In genomic region chr2:48232351-48232750, GRCh38 we compare ENCODE assay signal across 16 cellular contexts.
DNase-seq lines count a peak whose midpoint lies in the region; ATAC-seq and TF ChIP-seq lines count a peak whose summit lies in the region.
"Had no signal": no experiment of that assay in that cellular context is flagged by ENCODE, and none has a peak within 500 bp of the region (broad histone marks: within the 10 kb centered on the region; RNA-seq: fewer than 3 reads in every experiment).

No MANE protein-coding gene starts in this region.

- H3K36me3 ChIP-seq in IMR-90 (ENCODE audit: control insufficient read depth, insufficient read depth, low read length) (no peaks in the 10 kb centered on the region), osteoblast (ENCODE audit: insufficient read depth, low read length) (no peaks in the 10 kb centered on the region)

- DNase-seq in IMR-90 (no peak), T-helper 17 cell (no peak), epithelial cell of prostate (ENCODE audit: low read depth, low spot score) (peak; percentile 92), osteoblast (ENCODE audit: insufficient read length, low spot score, missing footprints) (no peak), left lobe of liver (ENCODE audit: low spot score) (no peak), dermis blood vessel endothelial cell (no peak)
- DNase-seq in activated effector memory CD4-positive, alpha-beta T cell treated with anti-CD3 and anti-CD28 coated beads, Interleukin-2, amount 50 U/mL, for 16 hours: no peak
- DNase-seq: C1 segment of cervical spinal cord; Calu3; CD4-positive, alpha-beta T cell; DMS 273 treated with DMSO at 0.1 percent for 48 hours; HCEC 1CT; HFFc6 had no signal

- H3K27me3 Mint-ChIP-seq in T-helper 17 cell: no peaks in the 10 kb centered on the region
- H3K27me3 Mint-ChIP-seq: B cell; CD4-positive, alpha-beta T cell had no signal

- TF ChIP-seq CTCF in IMR-90 (conservative IDR thresholded peaks at IDR 0.05; ENCODE audit: low read depth, low read length): no peak
- TF ChIP-seq CTCF in osteoblast (IDR thresholded peaks at IDR 0.05; ENCODE audit: extremely low read depth, low read depth, low read length): no peak

- no peaks in the 10 kb centered on the region for H3K36me3 Mint-ChIP-seq in T-helper 17 cell (ENCODE audit: low read depth)

- intact Hi-C loops in IMR-90 (cut with micrococcal nuclease): no loop called here

- dilution Hi-C loops in IMR-90 (cut with HindIII; ENCODE audit: low sequenced_read_pairs, unreplicated experiment): no loop called here

- H3K4ac ChIP-seq in IMR-90 (ENCODE audit: low read depth, low read length): no peak overlapping the region

- no peak overlapping the region for H3K14ac ChIP-seq in IMR-90 (replicated peaks; ENCODE audit: low read depth, low read length)

- H3K56ac ChIP-seq in IMR-90 (ENCODE audit: extremely low read depth, insufficient read depth, low read length): no peak overlapping the region

- no peak for TF ChIP-seq RAD21 in IMR-90 (IDR thresholded peaks at IDR 0.05; ENCODE audit: low read length)

- no peaks in the 10 kb centered on the region for H3K9me1 ChIP-seq in IMR-90 (ENCODE audit: insufficient read depth, low read length)

- H2BK20ac ChIP-seq in IMR-90 (ENCODE audit: low read depth, low read length): no peak overlapping the region

- no peak overlapping the region for H2AK9ac ChIP-seq in IMR-90 (replicated peaks; ENCODE audit: low read depth, low read length, poor library complexity)

- 100% methylated on average over 1 of the region's 6 CpGs; no CpG with 5 or more reads in 1 of the 2 experiments for WGBS in IMR-90 (ENCODE audit: extremely low coverage in 2 of 2, insufficient read length in 1 of 2), 2 experiments

- no peak overlapping the region for H2BK5ac ChIP-seq in IMR-90 (ENCODE audit: low read depth, low read length, poor library complexity, severe bottlenecking)

- POLR2A ChIA-PET in IMR-90 (lab: Charles Lee; ENCODE audit: unreplicated experiment): no interaction called here

- BruUV-seq in IMR-90 (replicated peaks; lab: Mats Ljungman, UMichigan): no TSS peak

- no peak overlapping the region for H4K8ac ChIP-seq in IMR-90 (ENCODE audit: low read depth in 2 of 2, low read length in 2 of 2)

- TF ChIP-seq POLR2A in IMR-90 (IDR thresholded peaks at IDR 0.05; ENCODE audit: low read depth, low read length): no peak

- H3K4me1 Mint-ChIP-seq in T-helper 17 cell: peaks cover 9% of the 10 kb centered on the region

- H3K23ac ChIP-seq in IMR-90 (ENCODE audit: low read depth, low read length): no peak overlapping the region

- no peak overlapping the region for H2AK5ac ChIP-seq in IMR-90 (ENCODE audit: low read depth, low read length)

- no peak overlapping the region for H2BK15ac ChIP-seq in IMR-90 (ENCODE audit: low read depth, low read length)

- H3K9ac ChIP-seq in IMR-90 (ENCODE audit: low read depth, low read length): no peak overlapping the region

- ATAC-seq in IMR-90 (ENCODE audit: low read depth) (no peak), T-helper 17 cell (no peak), left lobe of liver (no peak)

- H3K27me3 ChIP-seq in IMR-90 (ENCODE audit: control insufficient read depth, insufficient read depth, low read length): no peaks in the 10 kb centered on the region; the same call in 1 of the 2 replicates
- H3K27me3 ChIP-seq in osteoblast (ENCODE audit: insufficient read depth, low read length): no peaks in the 10 kb centered on the region

- no peak overlapping the region for H3K4me3 Mint-ChIP-seq in T-helper 17 cell
- H3K4me3 Mint-ChIP-seq: B cell; CD4-positive, alpha-beta T cell; HFFc6 had no signal

- H3K79me1 ChIP-seq in IMR-90 (ENCODE audit: low read depth in 1 of 2, low read length in 2 of 2): no peaks in the 10 kb centered on the region

- H3K4me3 ChIP-seq in IMR-90 (ENCODE audit: insufficient read depth, low read depth, low read length) (no peak overlapping the region), osteoblast (ENCODE audit: insufficient read depth, low read length) (no peak overlapping the region)
- H3K4me3 ChIP-seq: GM12878 had no signal

- H3K4me2 ChIP-seq in IMR-90 (ENCODE audit: low read depth, low read length) (no peak overlapping the region), osteoblast (ENCODE audit: insufficient read depth, low read length) (no peak overlapping the region)

- H3K18ac ChIP-seq in IMR-90 (ENCODE audit: low read depth, low read length): no peak overlapping the region

- H4K5ac ChIP-seq in IMR-90 (ENCODE audit: low read depth, low read length): no peak overlapping the region

- H3K9me3 ChIP-seq in IMR-90 (ENCODE audit: control insufficient read depth, insufficient read depth, low read length) (no peaks in the 10 kb centered on the region), T-helper 17 cell (ENCODE audit: control insufficient read depth, low read length, poor library complexity, severe bottlenecking) (no peaks in the 10 kb centered on the region), osteoblast (ENCODE audit: low read depth, low read length) (no peaks in the 10 kb centered on the region)

- peak overlapping the region; percentile 66 for H3K27ac Mint-ChIP-seq in T-helper 17 cell
- H3K27ac Mint-ChIP-seq: B cell; CD4-positive, alpha-beta T cell; HFFc6 had no signal

- peak overlapping the region; percentile 49 for H2AFZ ChIP-seq in IMR-90 (replicated peaks; ENCODE audit: low read length, poor library complexity)
- H2AFZ ChIP-seq in osteoblast (ENCODE audit: low read length): peak overlapping the region; percentile 37

- H3K27ac ChIP-seq in IMR-90 (ENCODE audit: insufficient read depth, low read length): no peak overlapping the region
- peak overlapping the region; percentile 88 for H3K27ac ChIP-seq in epithelial cell of prostate
- H3K27ac ChIP-seq in osteoblast (ENCODE audit: low read depth, low read length): no peak overlapping the region
- H3K27ac ChIP-seq: HL-60 had no signal

- no peaks in the 10 kb centered on the region for H4K20me1 ChIP-seq in IMR-90 (ENCODE audit: insufficient read depth, low read length)
- H4K20me1 ChIP-seq in osteoblast (ENCODE audit: insufficient read depth, low read length): no peaks in the 10 kb centered on the region

- H2BK120ac ChIP-seq in IMR-90 (ENCODE audit: low read depth, low read length): no peak overlapping the region

- CTCF ChIA-PET in IMR-90 (lab: Yijun Ruan, JAX): no interaction called here

- H3K4me1 ChIP-seq in IMR-90 (ENCODE audit: control insufficient read depth, insufficient read depth, low read length) (no peaks in the 10 kb centered on the region), osteoblast (ENCODE audit: insufficient read depth, low read length) (no peaks in the 10 kb centered on the region)

- no peaks in the 10 kb centered on the region for H3K79me2 ChIP-seq in osteoblast (ENCODE audit: insufficient read depth, low read length)

- in situ Hi-C loops in IMR-90 (cut with MboI; ENCODE audit: low sequenced_read_pairs): no loop called here

- no peak overlapping the region for H4K91ac ChIP-seq in IMR-90 (ENCODE audit: insufficient read depth, low read depth, low read length)

TF ChIP-seq in IMR-90, 13 proteins besides CTCF, POLR2A, EP300 and RAD21:
- TF ChIP-seq MAFK (IDR thresholded peaks at IDR 0.05; ENCODE audit: low read depth, low read length) (no peak), MAZ (IDR thresholded peaks at IDR 0.05; ENCODE audit: borderline replicate concordance, low read depth, low read length) (no peak), MXI1 (IDR thresholded peaks at IDR 0.05; ENCODE audit: borderline replicate concordance, low read depth, low read length) (no peak), SMC3 (IDR thresholded peaks at IDR 0.05; ENCODE audit: low read depth, low read length) (no peak), CHD1 (IDR thresholded peaks at IDR 0.05; ENCODE audit: low read depth, low read length) (no peak), FOS (IDR thresholded peaks at IDR 0.05; ENCODE audit: low read depth, low read length) (no peak), RCOR1 (IDR thresholded peaks at IDR 0.05; ENCODE audit: insufficient replicate concordance, low read length) (no peak), RFX5 (IDR thresholded peaks at IDR 0.05; ENCODE audit: low read depth, low read length) (no peak), CEBPB (IDR thresholded peaks at IDR 0.05; ENCODE audit: low read depth, low read length) (no peak), NFE2L2 (IDR thresholded peaks at IDR 0.05; ENCODE audit: low read depth, low read length) (no peak), BHLHE40 (IDR thresholded peaks at IDR 0.05; ENCODE audit: low read depth, low read length) (no peak)
- TF ChIP-seq, protein P1, sequence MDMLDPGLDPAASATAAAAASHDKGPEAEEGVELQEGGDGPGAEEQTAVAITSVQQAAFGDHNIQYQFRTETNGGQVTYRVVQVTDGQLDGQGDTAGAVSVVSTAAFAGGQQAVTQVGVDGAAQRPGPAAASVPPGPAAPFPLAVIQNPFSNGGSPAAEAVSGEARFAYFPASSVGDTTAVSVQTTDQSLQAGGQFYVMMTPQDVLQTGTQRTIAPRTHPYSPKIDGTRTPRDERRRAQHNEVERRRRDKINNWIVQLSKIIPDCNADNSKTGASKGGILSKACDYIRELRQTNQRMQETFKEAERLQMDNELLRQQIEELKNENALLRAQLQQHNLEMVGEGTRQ (IDR thresholded peaks at IDR 0.05; ENCODE audit: low read depth, low read length): no peak
- TF ChIP-seq, protein P2, sequence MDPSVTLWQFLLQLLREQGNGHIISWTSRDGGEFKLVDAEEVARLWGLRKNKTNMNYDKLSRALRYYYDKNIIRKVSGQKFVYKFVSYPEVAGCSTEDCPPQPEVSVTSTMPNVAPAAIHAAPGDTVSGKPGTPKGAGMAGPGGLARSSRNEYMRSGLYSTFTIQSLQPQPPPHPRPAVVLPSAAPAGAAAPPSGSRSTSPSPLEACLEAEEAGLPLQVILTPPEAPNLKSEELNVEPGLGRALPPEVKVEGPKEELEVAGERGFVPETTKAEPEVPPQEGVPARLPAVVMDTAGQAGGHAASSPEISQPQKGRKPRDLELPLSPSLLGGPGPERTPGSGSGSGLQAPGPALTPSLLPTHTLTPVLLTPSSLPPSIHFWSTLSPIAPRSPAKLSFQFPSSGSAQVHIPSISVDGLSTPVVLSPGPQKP (IDR thresholded peaks at IDR 0.05; ENCODE audit: borderline replicate concordance, low read depth, low read length): no peak
